ENCODE assay signal across 8 cellular contexts in the genomic region with DNA sequence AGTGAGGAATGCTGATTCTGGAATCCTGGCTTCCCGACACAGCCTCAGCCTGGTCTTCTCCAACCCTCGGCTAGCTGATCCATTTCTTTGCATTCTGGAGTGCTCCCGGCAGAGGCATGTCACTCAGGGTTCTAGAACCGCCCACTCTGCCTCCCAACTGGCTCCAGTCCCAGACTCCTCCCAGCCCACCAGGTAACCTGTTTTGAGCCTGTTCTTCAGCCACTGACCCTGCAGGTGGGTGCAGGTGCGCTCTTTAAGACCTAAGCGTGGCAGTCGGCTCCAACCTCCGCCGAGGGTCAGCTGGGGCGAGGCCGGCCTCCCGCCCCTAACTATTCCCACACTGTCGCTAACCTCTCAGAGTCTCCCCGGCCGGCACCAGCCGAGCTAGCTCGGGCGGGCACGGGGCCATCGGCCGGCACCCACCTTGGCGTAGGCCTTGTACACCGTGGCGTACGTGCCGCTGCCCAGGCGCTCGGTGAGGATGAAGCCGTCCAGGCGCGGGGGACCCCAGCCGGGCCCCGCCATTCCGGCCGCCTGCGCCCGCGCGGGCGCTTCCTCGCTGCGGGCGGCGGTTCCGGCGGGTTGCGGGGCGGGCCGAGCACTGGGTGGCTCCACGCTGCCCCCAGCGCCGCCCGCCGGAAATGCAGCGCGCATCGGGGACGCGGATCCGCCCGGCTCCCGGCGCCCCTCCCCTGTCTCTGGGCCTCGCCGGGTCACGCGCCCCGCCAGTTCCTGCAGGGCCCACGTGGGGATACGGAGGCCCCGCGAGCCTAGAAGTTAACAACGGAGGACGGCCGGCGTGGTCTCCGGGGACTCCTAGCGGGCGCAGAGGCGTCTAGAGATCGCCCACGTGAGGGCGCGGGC. TPM values are rescaled to one million over a fixed set of nuclear protein-coding genes. Genes with fewer than 3 reads are reported as not detected.
DNase-seq lines count a peak whose midpoint lies in the region; ATAC-seq and TF ChIP-seq lines count a peak whose summit lies in the region.

A gene with protein sequence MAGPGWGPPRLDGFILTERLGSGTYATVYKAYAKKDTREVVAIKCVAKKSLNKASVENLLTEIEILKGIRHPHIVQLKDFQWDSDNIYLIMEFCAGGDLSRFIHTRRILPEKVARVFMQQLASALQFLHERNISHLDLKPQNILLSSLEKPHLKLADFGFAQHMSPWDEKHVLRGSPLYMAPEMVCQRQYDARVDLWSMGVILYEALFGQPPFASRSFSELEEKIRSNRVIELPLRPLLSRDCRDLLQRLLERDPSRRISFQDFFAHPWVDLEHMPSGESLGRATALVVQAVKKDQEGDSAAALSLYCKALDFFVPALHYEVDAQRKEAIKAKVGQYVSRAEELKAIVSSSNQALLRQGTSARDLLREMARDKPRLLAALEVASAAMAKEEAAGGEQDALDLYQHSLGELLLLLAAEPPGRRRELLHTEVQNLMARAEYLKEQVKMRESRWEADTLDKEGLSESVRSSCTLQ (minus strand): TSS at position 576 of the 864 bp plus-strand sequence. CDS start 51 bp downstream, at position 525.

- H3K27ac Mint-ChIP-seq in activated naive CD8-positive, alpha-beta T cell treated with anti-CD3 and anti-CD28 coated beads, Interleukin-2, amount 50 U/mL, for 24 hours, result peak within 1 kb of the TSS; percentile 91

- H3K4me3 ChIP-seq in parathyroid adenoma (ENCODE audit: low read depth, low read length), result peak within 1 kb of the TSS; percentile 78
- peak within 1 kb of the TSS; percentile 89 to 99 for H3K4me3 ChIP-seq in tibial artery

- H3K36me3 Mint-ChIP-seq in activated naive CD8-positive, alpha-beta T cell treated with anti-CD3 and anti-CD28 coated beads, Interleukin-2, amount 50 U/mL, for 24 hours (ENCODE audit: low read depth), result peaks cover 8% of the 10 kb centered on the region

- no peaks in the 10 kb centered on the region for H3K9me3 ChIP-seq in parathyroid adenoma (ENCODE audit: control insufficient read depth, low read length)
- no peaks in the 10 kb centered on the region for H3K9me3 ChIP-seq in tibial artery

- H3K4me1 Mint-ChIP-seq in activated naive CD8-positive, alpha-beta T cell treated with anti-CD3 and anti-CD28 coated beads, Interleukin-2, amount 50 U/mL, for 24 hours, result peaks cover 48% of the 10 kb centered on the region

- H3K36me3 ChIP-seq in parathyroid adenoma (ENCODE audit: control insufficient read depth, insufficient read depth, low read length) (no peaks in the 10 kb centered on the region), tibial artery (peaks cover 4 to 52% (median 30%) of the 10 kb centered on the region in 3 donors)

- H3K4me3 Mint-ChIP-seq in activated naive CD8-positive, alpha-beta T cell treated with anti-CD3 and anti-CD28 coated beads, Interleukin-2, amount 50 U/mL, for 24 hours, result peak within 1 kb of the TSS; percentile 89

- no peaks in the 10 kb centered on the region for H3K79me2 ChIP-seq in parathyroid adenoma

- peak; percentile 90 for ATAC-seq in HG02798 (IDR thresholded peaks at IDR 0.05; ENCODE audit: poor library complexity, unreplicated experiment)
- ATAC-seq in activated naive CD8-positive, alpha-beta T cell treated with anti-CD3 and anti-CD28 coated beads, Interleukin-2, amount 50 U/mL, for 24 hours, result peak; percentile 83
- ATAC-seq in Right ventricle myocardium superior (ENCODE audit: poor library complexity), result peak; percentile 94

- no peak within 1 kb of the TSS for H3K9ac ChIP-seq in parathyroid adenoma

- H2AFZ ChIP-seq in parathyroid adenoma, result peak within 1 kb of the TSS; percentile 77

- H3K4me1 ChIP-seq in parathyroid adenoma (peaks cover 18% of the 10 kb centered on the region), tibial artery (peaks cover 0 to 28% (median 19%) of the 10 kb centered on the region in 4 donors)

- intact Hi-C loops in Right ventricle myocardium superior (cut with DNase I) (loop anchor here (5.0 kb wide), 1 partner anchor 59 kb away; no protein-coding TSS in a partner anchor), tibial artery (cut with DNase I; ENCODE audit: low total_unique reads) (no loop called here)

- peak within 1 kb of the TSS; percentile 92 for H3K4me2 ChIP-seq in parathyroid adenoma (ENCODE audit: low read length)

- DNase-seq in NCI-H1417 treated with DMSO at 0.1 percent for 48 hours (lab: John Stamatoyannopoulos, UW), result peak; percentile 60
- DNase-seq in SW480 (ENCODE audit: low spot score), result peak; percentile 87
- peak; percentile 95 for DNase-seq in activated naive CD8-positive, alpha-beta T cell treated with anti-CD3 and anti-CD28 coated beads, Interleukin-2, amount 50 U/mL, for 24 hours
- DNase-seq in Right ventricle myocardium superior, result peak; percentile 94
- peak; percentile 91 to 95 for DNase-seq in tibial artery

- TF ChIP-seq CTCF in GM12873 (IDR thresholded peaks at IDR 0.05; ENCODE audit: insufficient read depth, low read depth, low read length, missing control alignments) (peak; percentile 53), parathyroid adenoma (IDR thresholded peaks at IDR 0.05) (peak; percentile 63), tibial artery (IDR thresholded peaks at IDR 0.05) (peak; percentile 72 to 93)

- peak within 1 kb of the TSS; percentile 91 for H3K27ac ChIP-seq in parathyroid adenoma
- H3K27ac ChIP-seq in tibial artery, result peak within 1 kb of the TSS; percentile 89 to 96

- H3K27me3 ChIP-seq in parathyroid adenoma (ENCODE audit: control insufficient read depth, insufficient read depth, low read length) (no peaks in the 10 kb centered on the region), tibial artery (no peaks in the 10 kb centered on the region)

- no peaks in the 10 kb centered on the region for H3K27me3 Mint-ChIP-seq in activated naive CD8-positive, alpha-beta T cell treated with anti-CD3 and anti-CD28 coated beads, Interleukin-2, amount 50 U/mL, for 24 hours

- no peaks in the 10 kb centered on the region for H3K9me3 Mint-ChIP-seq in activated naive CD8-positive, alpha-beta T cell treated with anti-CD3 and anti-CD28 coated beads, Interleukin-2, amount 50 U/mL, for 24 hours

RNA-seq across cellular contexts. Expression of the gene that starts here (rescaled TPM):
- total RNA-seq in Right ventricle myocardium superior, result 35.8 TPM

Comparison
In these comparisons a context has a peak if more than half of its experiments do, and no peak if none do; other contexts are left out.
1. Peak in every context shown above with its lines: DNase-seq, ATAC-seq, H3K4me3 ChIP-seq and H3K27ac ChIP-seq.